In genomic region chr2:240356700-240357640, GRCh38 we compare ENCODE assay signal across 20 cellular contexts.
"Had no signal": no experiment of that assay in that cellular context is flagged by ENCODE, and none has a peak within 500 bp of the region (broad histone marks: within the 10 kb centered on the region; RNA-seq: fewer than 3 reads in every experiment).

No MANE protein-coding gene starts in this region.

- H3K9me3 ChIP-seq: gastrocnemius medialis had no signal

- ATAC-seq: activated CD8-positive, alpha-beta memory T cell treated with anti-CD3 and anti-CD28 coated beads, Interleukin-2, amount 10 ng/mL, durations not matched to agents 7 days and 5 days; activated T-helper 17 cell treated with anti-CD3 and anti-CD28 coated beads, Interleukin-2, amount 50 U/mL, for 72 hours; gastrocnemius medialis; heart left ventricle; natural killer cell treated with Interleukin-12 subunit alpha and Interleukin-12 subunit beta and Interleukin-15 and Interleukin-18, amount 100 ng/mL, for 72 hours; stimulated activated effector memory CD8-positive, alpha-beta T cell treated with anti-CD3 and anti-CD28 coated beads, Interleukin-12 subunit alpha, Interleukin-12 subunit beta, amount 100 ng/mL, for 72 hours had no signal

- DNase-seq: activated B cell treated with CpG ODN at 0.5 μM for 24 hours; activated CD4-positive, alpha-beta memory T cell treated with anti-CD3 and anti-CD28 coated beads for 36 hours; activated CD4-positive, alpha-beta T cell treated with anti-CD3 and anti-CD28 coated beads for 4 hours; activated CD8-positive, alpha-beta memory T cell treated with anti-CD3 and anti-CD28 coated beads, Interleukin-2, amount 10 ng/mL, durations not matched to agents 7 days and 5 days; activated naive CD4-positive, alpha-beta T cell; activated naive CD8-positive, alpha-beta T cell treated with anti-CD3 and anti-CD28 coated beads, Interleukin-2, amount 50 U/mL, for 24 hours; activated T-cell treated with anti-CD3 and anti-CD28 coated beads, Interleukin-2, amount 50 U/mL, for 1 hour; anterior cingulate cortex; brain microvascular endothelial cell; effector CD4-positive, alpha-beta T cell; gastrocnemius medialis; kidney glomerular epithelial cell; mesendoderm; nucleus accumbens; retina; stimulated activated CD4-positive, alpha-beta T cell treated with anti-CD3 and anti-CD28 coated beads, Interleukin-2, amount 100 ng/mL, for 48 hours had no signal

- H3K27me3 ChIP-seq: brain microvascular endothelial cell, gastrocnemius medialis had no signal

- H3K4me3 ChIP-seq: gastrocnemius medialis, heart left ventricle had no signal

- H3K27ac ChIP-seq: brain microvascular endothelial cell, gastrocnemius medialis, heart left ventricle had no signal

- H3K36me3 ChIP-seq: brain microvascular endothelial cell, gastrocnemius medialis, heart left ventricle had no signal
